In genomic region chrX:77415882-77416281, GRCh38 we compare ENCODE assay signal across 31 cellular contexts. TPM values are rescaled to one million over a fixed set of nuclear protein-coding genes. Genes with fewer than 3 reads are reported as not detected.
"Had no signal": no experiment of that assay in that cellular context is flagged by ENCODE, and none has a peak within 500 bp of the region (broad histone marks: within the 10 kb centered on the region; RNA-seq: fewer than 3 reads in every experiment).

No MANE protein-coding gene starts in this region.

- H3K27me3 ChIP-seq: neutrophil, right atrium auricular region, right lobe of liver, sigmoid colon, tibial artery, transverse colon, upper lobe of right lung, uterus had no signal

- H3K9me3 Mint-ChIP-seq: natural killer cell treated with Interleukin-12 subunit alpha and Interleukin-12 subunit beta and Interleukin-15 and Interleukin-18, amount 100 ng/mL, for 72 hours; stimulated activated naive B cell treated with anti-CD40 and anti-IgM and Interleukin-4, amounts not matched to agents 10 μg/mL and 1 μg/mL and 100 μg/mL, for 72 hours; stimulated activated naive CD8-positive, alpha-beta T cell treated with anti-CD3 and anti-CD28 coated beads, Interleukin-15, Interleukin-2, amounts not matched to agents 100 ng/mL and 50 ng/mL, for 24 hours; type B pancreatic cell had no signal

- H3K36me3 ChIP-seq: neutrophil, pancreas, prostate gland, right atrium auricular region, right lobe of liver, sigmoid colon, spleen, stomach, tibial artery, transverse colon, upper lobe of right lung, uterus had no signal

- H3K4me2 ChIP-seq: smooth muscle cell had no signal

- H3K27ac ChIP-seq: neutrophil, pancreas, prostate gland, right atrium auricular region, right lobe of liver, sigmoid colon, skin epidermis, spleen, stomach, transverse colon, upper lobe of right lung, uterus had no signal

- H3K27ac Mint-ChIP-seq: naive B cell; natural killer cell treated with Interleukin-12 subunit alpha and Interleukin-12 subunit beta and Interleukin-15 and Interleukin-18, amount 100 ng/mL, for 72 hours; nephron progenitor cell; stimulated activated naive B cell treated with anti-CD40 and anti-IgM and Interleukin-4, amounts not matched to agents 10 μg/mL and 1 μg/mL and 100 μg/mL, for 72 hours; stimulated activated naive CD8-positive, alpha-beta T cell treated with anti-CD3 and anti-CD28 coated beads, Interleukin-15, Interleukin-2, amounts not matched to agents 100 ng/mL and 50 ng/mL, for 24 hours; type B pancreatic cell had no signal

- H3K36me3 Mint-ChIP-seq: naive B cell; naive thymus-derived CD8-positive, alpha-beta T cell; stimulated activated naive B cell treated with anti-CD40 and anti-IgM and Interleukin-4, amounts not matched to agents 10 μg/mL and 1 μg/mL and 100 μg/mL, for 72 hours; type B pancreatic cell had no signal

- FAIRE-seq: pancreas had no signal

- ATAC-seq: naive thymus-derived CD8-positive, alpha-beta T cell; natural killer cell treated with Interleukin-12 subunit alpha and Interleukin-12 subunit beta and Interleukin-15 and Interleukin-18, amount 100 ng/mL, for 72 hours; pancreas; right lobe of liver; stimulated activated naive B cell treated with anti-CD40 and anti-IgM and Interleukin-4, amounts not matched to agents 10 μg/mL and 1 μg/mL and 100 μg/mL, for 72 hours; upper lobe of right lung had no signal

- H3K9me3 ChIP-seq: neutrophil, pancreas, prostate gland, right atrium auricular region, right lobe of liver, sigmoid colon, spleen, tibial artery, transverse colon, upper lobe of right lung, uterus had no signal

- DNase-seq: naive B cell; naive thymus-derived CD8-positive, alpha-beta T cell; nephron progenitor cell; nucleus accumbens; pancreas; retina; right lobe of liver; sigmoid colon; spleen; stimulated activated CD4-positive, alpha-beta T cell treated with anti-CD3 and anti-CD28 coated beads, Interleukin-12 subunit alpha, Interleukin-12 subunit beta, amount 100 ng/mL, for 4 hours; stimulated activated CD4-positive, alpha-beta T cell treated with anti-CD3 and anti-CD28 coated beads, Interleukin-1b, Interleukin-23, amount 100 ng/mL, for 48 hours; stimulated activated CD4-positive, alpha-beta T cell treated with anti-CD3 and anti-CD28 coated beads, Interleukin-4, amount 100 ng/mL, for 1 hour; stimulated activated CD4-positive, alpha-beta T cell treated with anti-CD3 and anti-CD28 coated beads, Interleukin-4, amount 100 ng/mL, for 4 hours; stimulated activated CD8-positive, alpha-beta memory T cell treated with anti-CD3 and anti-CD28 coated beads, Interleukin-4, amount 100 ng/mL, for 48 hours; stimulated activated naive B cell treated with anti-CD40 and anti-IgM and Interleukin-4, amounts not matched to agents 10 μg/mL and 1 μg/mL and 100 μg/mL, for 72 hours; stimulated activated naive CD4-positive, alpha-beta T cell treated with Interleukin-2 at 50 U/mL for 16 hours; stomach; tibial artery; transverse colon; upper lobe of right lung; uterus had no signal

- H3K4me3 ChIP-seq: pancreas, prostate gland, right atrium auricular region, right lobe of liver, sigmoid colon, skin epidermis, smooth muscle cell, spleen, stomach, tibial artery, transverse colon, upper lobe of right lung, uterus had no signal

- H3K4me1 ChIP-seq: pancreas, prostate gland, right atrium auricular region, right lobe of liver, sigmoid colon, spleen, stomach, transverse colon, upper lobe of right lung, uterus had no signal

RNA-seq across cellular contexts. Expression of gene FGF16, which starts 31.3 kb away (rescaled TPM):
- total RNA-seq: naive thymus-derived CD8-positive, alpha-beta T cell; natural killer cell treated with Interleukin-12 subunit alpha and Interleukin-12 subunit beta and Interleukin-15 and Interleukin-18, amount 100 ng/mL, for 72 hours; neural crest cell; osteocyte; pancreas; right atrium auricular region; right lobe of liver; smooth muscle cell; spleen; transverse colon; upper lobe of right lung had no signal
- polyA plus RNA-seq: naive thymus-derived CD8-positive, alpha-beta T cell; pancreas; smooth muscle cell; spleen; stomach had no signal
